Comparison of ENCODE assay signal across 8 cellular contexts in genomic region chr19:46599716-46600392, GRCh38. TPM values are rescaled to one million over a fixed set of nuclear protein-coding genes. Genes with fewer than 3 reads are reported as not detected.
DNase-seq lines count a peak whose midpoint lies in the region; ATAC-seq and TF ChIP-seq lines count a peak whose summit lies in the region.

No MANE protein-coding gene starts in this region.

- H3K9ac ChIP-seq in iPS-15b (ENCODE audit: low read depth, low read length): no peak overlapping the region

- H3K36me3 ChIP-seq in iPS-15b (ENCODE audit: control insufficient read depth, insufficient read depth, low read length): peaks cover 8% of the 10 kb centered on the region
- H3K36me3 ChIP-seq in stomach: no peaks in the 10 kb centered on the region

- TF ChIP-seq CTCF in stomach (IDR thresholded peaks at IDR 0.05): no peak

- intact Hi-C loops in activated T-helper 2 cell treated with anti-CD3 and anti-CD28 coated beads, Interferon-gamma antibody, Interleukin-2, Interleukin-4, amounts not matched to agents 10 μg/mL and 5 μg/mL and 100 μg/mL, durations not matched to agents 14 hours and 24 hours and 36 hours (cut with micrococcal nuclease): loop anchor here (2.0 to 5.0 kb wide), 3 partner anchors 147 to 261 kb away; partner anchors contain the start of genes ARHGAP35, FKRP, SLC1A5 and STRN4
- intact Hi-C loops in stomach (cut with DNase I; ENCODE audit: low total_unique reads): no loop called here

- WGBS in stomach, 5 donors: 61 to 68% (median 66%) methylated on average over 9 of the region's 9 CpGs

- DNase-seq in NCI-H2029 (lab: John Stamatoyannopoulos, UW) (peak; percentile 21), NCI-H2029 treated with DMSO at 0.1 percent for 48 hours (lab: John Stamatoyannopoulos, UW) (no peak), stomach (no peak), epidermal melanocyte (ENCODE audit: insufficient read length, low spot score) (no peak), iPS-NIHi11 (ENCODE audit: low spot score) (no peak)
- no peak for DNase-seq in activated T-helper 2 cell treated with anti-CD3 and anti-CD28 coated beads, Interferon-gamma antibody, Interleukin-2, Interleukin-4, amounts not matched to agents 10 μg/mL and 5 μg/mL and 100 μg/mL, durations not matched to agents 14 hours and 24 hours and 36 hours (ENCODE audit: low spot score)

- H3K9me3 ChIP-seq in iPS-15b (ENCODE audit: control insufficient read depth, insufficient read depth, low read length) (no peaks in the 10 kb centered on the region), stomach (no peaks in the 10 kb centered on the region)

- H3K4me1 ChIP-seq in iPS-15b (ENCODE audit: control insufficient read depth, insufficient read depth, low read length): peaks cover 3% of the 10 kb centered on the region
- H3K4me1 ChIP-seq in stomach: peaks cover 26 to 39% (median 35%) of the 10 kb centered on the region in 4 donors

- no peak for TF ChIP-seq EP300 in stomach (IDR thresholded peaks at IDR 0.05)

- peak overlapping the region; percentile 94 to 99 (median 96) for H3K27ac ChIP-seq in stomach

- H3K4me3 Mint-ChIP-seq in activated T-helper 2 cell treated with anti-CD3 and anti-CD28 coated beads, Interferon-gamma antibody, Interleukin-2, Interleukin-4, amounts not matched to agents 10 μg/mL and 5 μg/mL and 100 μg/mL, durations not matched to agents 14 hours and 24 hours and 36 hours (ENCODE audit: low read depth): peak overlapping the region; percentile 93

- H3K27me3 Mint-ChIP-seq in activated T-helper 2 cell treated with anti-CD3 and anti-CD28 coated beads, Interferon-gamma antibody, Interleukin-2, Interleukin-4, amounts not matched to agents 10 μg/mL and 5 μg/mL and 100 μg/mL, durations not matched to agents 14 hours and 24 hours and 36 hours (ENCODE audit: low read depth): peaks cover 8% of the 10 kb centered on the region

- no peak for TF ChIP-seq POLR2A in stomach (IDR thresholded peaks at IDR 0.05)

- peak overlapping the region; percentile 93 for H3K4me3 ChIP-seq in iPS-15b (ENCODE audit: low read depth, low read length)
- H3K4me3 ChIP-seq in stomach: peak overlapping the region; percentile 80 to 100 (median 96)

- H3K9me3 Mint-ChIP-seq in activated T-helper 2 cell treated with anti-CD3 and anti-CD28 coated beads, Interferon-gamma antibody, Interleukin-2, Interleukin-4, amounts not matched to agents 10 μg/mL and 5 μg/mL and 100 μg/mL, durations not matched to agents 14 hours and 24 hours and 36 hours: peaks cover 19% of the 10 kb centered on the region

- peaks cover 42% of the 10 kb centered on the region for H3K36me3 Mint-ChIP-seq in activated T-helper 2 cell treated with anti-CD3 and anti-CD28 coated beads, Interferon-gamma antibody, Interleukin-2, Interleukin-4, amounts not matched to agents 10 μg/mL and 5 μg/mL and 100 μg/mL, durations not matched to agents 14 hours and 24 hours and 36 hours (ENCODE audit: low read depth)

- H3K27me3 ChIP-seq in iPS-15b (ENCODE audit: control insufficient read depth, insufficient read depth, low read length) (no peaks in the 10 kb centered on the region), stomach (no peaks in the 10 kb centered on the region)

- peak overlapping the region; percentile 100 for H3K27ac Mint-ChIP-seq in activated T-helper 2 cell treated with anti-CD3 and anti-CD28 coated beads, Interferon-gamma antibody, Interleukin-2, Interleukin-4, amounts not matched to agents 10 μg/mL and 5 μg/mL and 100 μg/mL, durations not matched to agents 14 hours and 24 hours and 36 hours

- ATAC-seq in GM18873 (IDR thresholded peaks at IDR 0.05; ENCODE audit: low FRiP score, unreplicated experiment): no peak

- peaks cover 18% of the 10 kb centered on the region for H3K4me1 Mint-ChIP-seq in activated T-helper 2 cell treated with anti-CD3 and anti-CD28 coated beads, Interferon-gamma antibody, Interleukin-2, Interleukin-4, amounts not matched to agents 10 μg/mL and 5 μg/mL and 100 μg/mL, durations not matched to agents 14 hours and 24 hours and 36 hours (ENCODE audit: low read depth)

RNA-seq across cellular contexts. Expression of gene CALM3, which starts 1.3 kb away (rescaled TPM):
- 537 and 553 TPM in 2 replicates for total RNA-seq in activated T-helper 2 cell treated with anti-CD3 and anti-CD28 coated beads, Interferon-gamma antibody, Interleukin-2, Interleukin-4, amounts not matched to agents 10 μg/mL and 5 μg/mL and 100 μg/mL, durations not matched to agents 14 hours and 24 hours and 36 hours
- 100 to 1,000 TPM in 4 of 5 donors, 10 to 100 TPM in 1; 94.7 to 147 (median 106) TPM for total RNA-seq in stomach
- 100 to 1,000 TPM in 2 of 3 donors, 10 to 100 TPM in 1; 84.2 to 203 (median 174) TPM for polyA plus RNA-seq in stomach

RNA-seq across cellular contexts. Expression of gene PTGIR, which starts 25.0 kb away (rescaled TPM):
- total RNA-seq in activated T-helper 2 cell treated with anti-CD3 and anti-CD28 coated beads, Interferon-gamma antibody, Interleukin-2, Interleukin-4, amounts not matched to agents 10 μg/mL and 5 μg/mL and 100 μg/mL, durations not matched to agents 14 hours and 24 hours and 36 hours: 214 and 218 TPM in 2 replicates
- total RNA-seq in stomach: 1 to 10 TPM in 3 of 5 donors, not detected in 2; 1.8 to 6.7 (median 5.8) TPM
- polyA plus RNA-seq in stomach: 1 to 10 TPM; 1.6 to 1.7 (median 1.6) TPM

RNA-seq across cellular contexts. Expression of gene GNG8, which starts 36.1 kb away (rescaled TPM):
- 21.4 and 29.1 TPM in 2 replicates for total RNA-seq in activated T-helper 2 cell treated with anti-CD3 and anti-CD28 coated beads, Interferon-gamma antibody, Interleukin-2, Interleukin-4, amounts not matched to agents 10 μg/mL and 5 μg/mL and 100 μg/mL, durations not matched to agents 14 hours and 24 hours and 36 hours
- not detected for total RNA-seq in stomach
- polyA plus RNA-seq in stomach: not detected

Comparison
In these comparisons a context has a peak if more than half of its experiments do, and no peak if none do; other contexts are left out.
1. RNA of gene PTGIR, which starts 25.0 kb away (total RNA-seq): 214 to 218 TPM in activated T-helper 2 cell treated with anti-CD3 and anti-CD28 coated beads, Interferon-gamma antibody, Interleukin-2, Interleukin-4, amounts not matched to agents 10 μg/mL and 5 μg/mL and 100 μg/mL, durations not matched to agents 14 hours and 24 hours and 36 hours; 1.8 to 6.7 TPM in stomach; every median in the first group is over 10 times any median in the second.
2. RNA of gene GNG8, which starts 36.1 kb away (total RNA-seq): 21.4 to 29.1 TPM in activated T-helper 2 cell treated with anti-CD3 and anti-CD28 coated beads, Interferon-gamma antibody, Interleukin-2, Interleukin-4, amounts not matched to agents 10 μg/mL and 5 μg/mL and 100 μg/mL, durations not matched to agents 14 hours and 24 hours and 36 hours; not detected in stomach; every median in the first group is over 10 times any median in the second.